Comparison of ENCODE assay signal across 23 cellular contexts in the genomic region with DNA sequence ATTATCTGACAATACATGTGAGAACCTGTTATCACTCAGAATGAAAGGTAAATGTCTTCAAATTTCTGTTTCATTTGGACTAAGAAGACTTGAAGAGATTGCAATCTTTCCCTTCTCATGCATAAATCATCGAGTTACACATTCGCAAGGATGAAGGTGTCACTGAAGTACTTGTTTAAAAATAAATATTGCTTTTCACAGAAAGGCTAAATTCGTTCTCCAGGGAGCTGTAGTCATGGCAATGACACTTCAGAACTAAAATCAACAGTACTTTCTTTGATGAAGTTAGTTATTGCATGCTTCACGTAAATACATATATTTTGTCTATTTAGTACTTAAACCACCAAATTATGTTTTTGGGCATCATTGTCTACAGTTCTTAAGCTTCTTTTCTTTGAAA.
DNase-seq lines count a peak whose midpoint lies in the region; ATAC-seq, FAIRE-seq and TF ChIP-seq lines count a peak whose summit lies in the region.
"Had no signal": no experiment of that assay in that cellular context is flagged by ENCODE, and none has a peak within 500 bp of the region (broad histone marks: within the 10 kb centered on the region; RNA-seq: fewer than 3 reads in every experiment).

No MANE protein-coding gene starts in this region.

- no peaks in the 10 kb centered on the region for H3K9me3 Mint-ChIP-seq in Caco-2 (ENCODE audit: unreplicated experiment)
- H3K9me3 Mint-ChIP-seq: activated CD4-positive, alpha-beta memory T cell treated with anti-CD3 and anti-CD28 coated beads, Interleukin-2, amount 10 ng/mL, durations not matched to agents 7 days and 5 days; activated naive CD4-positive, alpha-beta T cell treated with anti-CD3 and anti-CD28 coated beads, Interleukin-2, amount 10 ng/mL, durations not matched to agents 7 days and 5 days; endodermal cell had no signal

- peak; percentile 5 for FAIRE-seq in islet of Langerhans (lab: Jason Lieb, UNC)
- no peak for FAIRE-seq in RCC 7860 (lab: Jason Lieb, UNC)

- in situ Hi-C loops in mammary epithelial cell (cut with MboI; ENCODE audit: low sequenced_read_pairs in 2 of 2) = no loop called here

- no peaks in the 10 kb centered on the region for H3K36me3 Mint-ChIP-seq in Caco-2 (ENCODE audit: insufficient read depth, unreplicated experiment)
- H3K36me3 Mint-ChIP-seq: activated naive CD4-positive, alpha-beta T cell treated with anti-CD3 and anti-CD28 coated beads, Interleukin-2, amount 10 ng/mL, durations not matched to agents 7 days and 5 days; naive thymus-derived CD4-positive, alpha-beta T cell had no signal

- H3K9ac ChIP-seq in mammary epithelial cell (ENCODE audit: insufficient read depth, low read length) = no peak overlapping the region

- H2AFZ ChIP-seq in mammary epithelial cell (ENCODE audit: low read depth, low read length) = no peak overlapping the region

- TF ChIP-seq CTCF in mammary epithelial cell (conservative IDR thresholded peaks at IDR 0.05 in 1 of 2, IDR thresholded peaks at IDR 0.05 in 1 of 2; ENCODE audit: extremely low read depth in 1 of 2, insufficient read depth in 1 of 2, low read depth in 1 of 2, low read length in 2 of 2) (no peak), Caco-2 (IDR thresholded peaks at IDR 0.05; ENCODE audit: insufficient read depth in 1 of 2, low read depth in 1 of 2, low read length in 1 of 2, severe bottlenecking in 1 of 2, unreplicated experiment in 1 of 2) (no peak)

- H4K20me1 ChIP-seq in mammary epithelial cell (ENCODE audit: insufficient read depth, low read length) = no peaks in the 10 kb centered on the region

- H3K79me2 ChIP-seq in mammary epithelial cell (ENCODE audit: insufficient read depth, low read length) = no peaks in the 10 kb centered on the region

- no peak overlapping the region for H3K27ac Mint-ChIP-seq in Caco-2 (ENCODE audit: unreplicated experiment)
- H3K27ac Mint-ChIP-seq: activated CD4-positive, alpha-beta memory T cell treated with anti-CD3 and anti-CD28 coated beads, Interleukin-2, amount 10 ng/mL, durations not matched to agents 7 days and 5 days; activated naive CD4-positive, alpha-beta T cell treated with anti-CD3 and anti-CD28 coated beads, Interleukin-2, amount 10 ng/mL, durations not matched to agents 7 days and 5 days; endodermal cell; naive thymus-derived CD4-positive, alpha-beta T cell; T-helper 17 cell had no signal

- H3K4me3 ChIP-seq in mammary epithelial cell (replicated peaks in 1 of 3; ENCODE audit: insufficient read depth in 1 of 3, low read depth in 2 of 3, low read length in 3 of 3) (no peak overlapping the region), Caco-2 (ENCODE audit: low read depth, low read length) (no peak overlapping the region)
- H3K4me3 ChIP-seq: Peyer's patch, skin epidermis, upper lobe of left lung had no signal

- dilution Hi-C loops in mammary epithelial cell (cut with HindIII; ENCODE audit: low sequenced_read_pairs) = no loop called here

- no peaks in the 10 kb centered on the region for H3K27me3 ChIP-seq in mammary epithelial cell (ENCODE audit: insufficient read depth, low read length)
- no peaks in the 10 kb centered on the region for H3K27me3 ChIP-seq in Caco-2 (replicated peaks; ENCODE audit: control insufficient read depth, insufficient read depth, low read length)
- H3K27me3 ChIP-seq: BE2C, Peyer's patch, upper lobe of left lung had no signal

- ATAC-seq in GM21381 (IDR thresholded peaks at IDR 0.05; ENCODE audit: unreplicated experiment) = no peak
- ATAC-seq: naive thymus-derived CD4-positive, alpha-beta T cell; T-helper 17 cell had no signal

- H3K4me3 Mint-ChIP-seq in Caco-2 (ENCODE audit: unreplicated experiment) = no peak overlapping the region
- H3K4me3 Mint-ChIP-seq: activated CD4-positive, alpha-beta memory T cell treated with anti-CD3 and anti-CD28 coated beads, Interleukin-2, amount 10 ng/mL, durations not matched to agents 7 days and 5 days; activated naive CD4-positive, alpha-beta T cell treated with anti-CD3 and anti-CD28 coated beads, Interleukin-2, amount 10 ng/mL, durations not matched to agents 7 days and 5 days; endodermal cell; naive thymus-derived CD4-positive, alpha-beta T cell; T-helper 17 cell had no signal

- no peaks in the 10 kb centered on the region for H3K27me3 Mint-ChIP-seq in Caco-2 (ENCODE audit: insufficient read depth, unreplicated experiment)
- H3K27me3 Mint-ChIP-seq: activated CD4-positive, alpha-beta memory T cell treated with anti-CD3 and anti-CD28 coated beads, Interleukin-2, amount 10 ng/mL, durations not matched to agents 7 days and 5 days; activated naive CD4-positive, alpha-beta T cell treated with anti-CD3 and anti-CD28 coated beads, Interleukin-2, amount 10 ng/mL, durations not matched to agents 7 days and 5 days; naive thymus-derived CD4-positive, alpha-beta T cell; T-helper 17 cell had no signal

- CTCF ChIA-PET in mammary epithelial cell (lab: Charles Lee; ENCODE audit: low non-redundant PET) = no interaction called here
- CTCF ChIA-PET in Caco-2 (lab: Charles Lee) = no interaction called here

- no TSS peak for BruUV-seq in mammary epithelial cell (replicated peaks; lab: Mats Ljungman, UMichigan)
- BruUV-seq in Caco-2 (replicated peaks; lab: Mats Ljungman, UMichigan) = no TSS peak

- intact Hi-C loops in mammary epithelial cell (cut with micrococcal nuclease) (no loop called here), Caco-2 (cut with micrococcal nuclease; ENCODE audit: unreplicated experiment) (no loop called here)

- H3K9me3 ChIP-seq in mammary epithelial cell (replicated peaks; ENCODE audit: insufficient read depth, low read length) (no peaks in the 10 kb centered on the region), Caco-2 (no peaks in the 10 kb centered on the region)
- H3K9me3 ChIP-seq: BE2C, Peyer's patch, upper lobe of left lung had no signal

- 19% methylated on average over 4 of the region's 4 CpGs for WGBS in mammary epithelial cell (ENCODE audit: low coverage, missing lambda C conversion rate)

- H3K4me1 ChIP-seq in mammary epithelial cell (ENCODE audit: insufficient read depth, low read length) = no peaks in the 10 kb centered on the region
- no peaks in the 10 kb centered on the region for H3K4me1 ChIP-seq in Caco-2
- H3K4me1 ChIP-seq: BE2C, Peyer's patch had no signal

- POLR2A ChIA-PET in Caco-2 (lab: Charles Lee) = no interaction called here

- H3K36me3 ChIP-seq in mammary epithelial cell (ENCODE audit: insufficient read depth, low read length) = no peaks in the 10 kb centered on the region
- H3K36me3 ChIP-seq in Caco-2 (ENCODE audit: control insufficient read depth, insufficient read depth, low read length) = no peaks in the 10 kb centered on the region
- H3K36me3 ChIP-seq: BE2C, Peyer's patch, upper lobe of left lung had no signal

- no peak overlapping the region for H3K4me2 ChIP-seq in mammary epithelial cell (ENCODE audit: insufficient read depth, low read depth, low read length)

- H3K4me1 Mint-ChIP-seq in Caco-2 (ENCODE audit: low read depth, unreplicated experiment) = peaks cover 7% of the 10 kb centered on the region
- H3K4me1 Mint-ChIP-seq: activated CD4-positive, alpha-beta memory T cell treated with anti-CD3 and anti-CD28 coated beads, Interleukin-2, amount 10 ng/mL, durations not matched to agents 7 days and 5 days; activated naive CD4-positive, alpha-beta T cell treated with anti-CD3 and anti-CD28 coated beads, Interleukin-2, amount 10 ng/mL, durations not matched to agents 7 days and 5 days; naive thymus-derived CD4-positive, alpha-beta T cell; T-helper 17 cell had no signal

- DNase-seq in NCI-H2029 (lab: John Stamatoyannopoulos, UW) (peak; percentile 18), NCI-H2029 treated with DMSO at 0.1 percent for 48 hours (lab: John Stamatoyannopoulos, UW) (no peak), NCI-H345 treated with DMSO at 0.1 percent for 48 hours (lab: John Stamatoyannopoulos, UW; ENCODE audit: unreplicated experiment) (peak; percentile 20), mammary epithelial cell (no peak), Caco-2 (no peak), RCC 7860 (ENCODE audit: low spot score) (no peak)
- DNase-seq: activated CD4-positive, alpha-beta memory T cell treated with anti-CD3 and anti-CD28 coated beads, Interleukin-2, amount 10 ng/mL, durations not matched to agents 7 days and 5 days; activated naive CD4-positive, alpha-beta T cell treated with anti-CD3 and anti-CD28 coated beads, Interleukin-2, amount 10 ng/mL, durations not matched to agents 7 days and 5 days; BE2C; endodermal cell; GDM1; H7; Kasumi-1; naive thymus-derived CD4-positive, alpha-beta T cell; NCI-H1694; NCI-H82; Peyer's patch; stimulated activated CD4-positive, alpha-beta T cell treated with anti-CD3 and anti-CD28 coated beads, Interleukin-4, amount 100 ng/mL, for 24 hours; T-helper 17 cell; upper lobe of left lung had no signal

- no peak overlapping the region for H3K27ac ChIP-seq in mammary epithelial cell (ENCODE audit: insufficient read depth, low read depth, low read length)
- H3K27ac ChIP-seq: Peyer's patch, skin epidermis, upper lobe of left lung had no signal

Comparison
In these comparisons a context has a peak if more than half of its experiments do, and no peak if none do; other contexts are left out.
1. DNase-seq: peak in NCI-H2029 (single experiment) and NCI-H345 treated with DMSO at 0.1 percent for 48 hours (single experiment); none in NCI-H2029 treated with DMSO at 0.1 percent for 48 hours (single experiment), mammary epithelial cell (single experiment), Caco-2 (0 of 2) and RCC 7860 (single experiment).